ENCODE assay signal across 8 cellular contexts in genomic region chr11:117985953-117986887, GRCh38. TPM values are rescaled to one million over a fixed set of nuclear protein-coding genes. Genes with fewer than 3 reads are reported as not detected.
DNase-seq lines count a peak whose midpoint lies in the region; ATAC-seq, FAIRE-seq and TF ChIP-seq lines count a peak whose summit lies in the region.

Gene IL10RA, plus strand, starts transcription at chr11:117986394. Its CDS starts 74 bp downstream, at chr11:117986468.

- H3K27ac Mint-ChIP-seq in activated B cell treated with CpG ODN at 0.5 μM for 24 hours, result peak within 1 kb of the TSS; percentile 96
- H3K27ac Mint-ChIP-seq in central memory CD8-positive, alpha-beta T cell (ENCODE audit: low read depth), result peak within 1 kb of the TSS; percentile 98

- H3K36me3 ChIP-seq in H7 (replicated peaks; ENCODE audit: control insufficient read depth, insufficient read depth, low read length), result no peaks in the 10 kb centered on the region

- TF ChIP-seq CTCF in GM12865 (IDR thresholded peaks at IDR 0.05; ENCODE audit: insufficient read depth, low read depth, low read length, missing control alignments), result no peak
- TF ChIP-seq CTCF in activated B cell treated with CpG ODN at 0.5 μM for 24 hours (IDR thresholded peaks at IDR 0.05), result no peak

- intact Hi-C loops in activated B cell treated with CpG ODN at 0.5 μM for 24 hours (cut with micrococcal nuclease), result loop anchor here (1.0 kb wide), 5 partner anchors 12 to 171 kb away; no protein-coding TSS in a partner anchor

- H3K27me3 Mint-ChIP-seq in activated B cell treated with CpG ODN at 0.5 μM for 24 hours, result no peaks in the 10 kb centered on the region
- H3K27me3 Mint-ChIP-seq in central memory CD8-positive, alpha-beta T cell, result no peaks in the 10 kb centered on the region

- H3K4me3 ChIP-seq in GM12865 (ENCODE audit: low read depth, low read length), result peak within 1 kb of the TSS; percentile 90
- peak within 1 kb of the TSS; percentile 58 for H3K4me3 ChIP-seq in H7 (ENCODE audit: insufficient read depth, low read depth, low read length)

- peaks cover 25% of the 10 kb centered on the region for H3K27me3 ChIP-seq in H7 (ENCODE audit: control insufficient read depth, insufficient read depth, low read length)

- H3K9me3 Mint-ChIP-seq in activated B cell treated with CpG ODN at 0.5 μM for 24 hours, result no peaks in the 10 kb centered on the region
- H3K9me3 Mint-ChIP-seq in central memory CD8-positive, alpha-beta T cell, result no peaks in the 10 kb centered on the region

- H3K4me3 Mint-ChIP-seq in activated B cell treated with CpG ODN at 0.5 μM for 24 hours, result peak within 1 kb of the TSS; percentile 90
- peak within 1 kb of the TSS; percentile 98 for H3K4me3 Mint-ChIP-seq in central memory CD8-positive, alpha-beta T cell

- DNase-seq in GM12865 (ENCODE audit: low read depth), result peak; percentile 94
- peak; percentile 99 for DNase-seq in H7
- peak; percentile 89 for DNase-seq in NAMALWA (ENCODE audit: low spot score)
- DNase-seq in activated B cell treated with CpG ODN at 0.5 μM for 24 hours, result peak; percentile 93
- peak; percentile 70 to 77 for DNase-seq in central memory CD8-positive, alpha-beta T cell (ENCODE audit: low spot score in 2 of 2)
- DNase-seq in left kidney (ENCODE audit: low read depth, low spot score), result peak; percentile 90
- peak; percentile 83 for DNase-seq in stimulated activated CD4-positive, alpha-beta T cell treated with anti-CD3 and anti-CD28 coated beads, Interleukin-1b, Interleukin-23, amount 100 ng/mL, for 48 hours
- no peak for DNase-seq in RCC 7860 (ENCODE audit: low spot score)

- CTCF ChIA-PET in activated B cell treated with CpG ODN at 0.5 μM for 24 hours (lab: Charles Lee), result interaction anchor here (1.1 to 5.7 kb wide), 12 partner anchors 11 to 178 kb away, joined by 3 to 47 read pairs (median 6); no protein-coding TSS in a partner anchor

- FAIRE-seq in RCC 7860 (lab: Jason Lieb, UNC), result no peak

- peak; percentile 89 for ATAC-seq in activated B cell treated with CpG ODN at 0.5 μM for 24 hours (ENCODE audit: low read depth)
- peak; percentile 76 for ATAC-seq in central memory CD8-positive, alpha-beta T cell (replicated peaks; ENCODE audit: extremely low read depth, poor library complexity, severe bottlenecking)

- peaks cover 64% of the 10 kb centered on the region for H3K36me3 Mint-ChIP-seq in activated B cell treated with CpG ODN at 0.5 μM for 24 hours (ENCODE audit: low read depth)
- peaks cover 60% of the 10 kb centered on the region for H3K36me3 Mint-ChIP-seq in central memory CD8-positive, alpha-beta T cell (ENCODE audit: insufficient read depth)

- POLR2A ChIA-PET in activated B cell treated with CpG ODN at 0.5 μM for 24 hours (lab: Charles Lee), result interaction anchor here (0.6 to 41.6 kb wide), 22 partner anchors 9 to 958 kb away, joined by 3 to 1422 read pairs (median 6); no protein-coding TSS in a partner anchor

- peaks cover 89% of the 10 kb centered on the region for H3K4me1 Mint-ChIP-seq in activated B cell treated with CpG ODN at 0.5 μM for 24 hours
- H3K4me1 Mint-ChIP-seq in central memory CD8-positive, alpha-beta T cell, result peaks cover 86% of the 10 kb centered on the region

RNA-seq across cellular contexts. Expression of gene IL10RA, which starts in this region (rescaled TPM):
- total RNA-seq in H7 (2014; rRNA removed; shearing (Covaris generic)), result not detected in 2 replicates
- total RNA-seq in activated B cell treated with CpG ODN at 0.5 μM for 24 hours, result 303 and 350 TPM in 2 replicates

Comparison
In these comparisons a context has a peak if more than half of its experiments do, and no peak if none do; other contexts are left out.
1. RNA of gene IL10RA (total RNA-seq): 303 to 350 TPM in activated B cell treated with CpG ODN at 0.5 μM for 24 hours; not detected in H7; every median in the first group is over 100 times any median in the second.
2. Peak in DNase-seq and H3K4me3 ChIP-seq in H7; RNA of the gene not detected or under 1 TPM.